In the genomic region with DNA sequence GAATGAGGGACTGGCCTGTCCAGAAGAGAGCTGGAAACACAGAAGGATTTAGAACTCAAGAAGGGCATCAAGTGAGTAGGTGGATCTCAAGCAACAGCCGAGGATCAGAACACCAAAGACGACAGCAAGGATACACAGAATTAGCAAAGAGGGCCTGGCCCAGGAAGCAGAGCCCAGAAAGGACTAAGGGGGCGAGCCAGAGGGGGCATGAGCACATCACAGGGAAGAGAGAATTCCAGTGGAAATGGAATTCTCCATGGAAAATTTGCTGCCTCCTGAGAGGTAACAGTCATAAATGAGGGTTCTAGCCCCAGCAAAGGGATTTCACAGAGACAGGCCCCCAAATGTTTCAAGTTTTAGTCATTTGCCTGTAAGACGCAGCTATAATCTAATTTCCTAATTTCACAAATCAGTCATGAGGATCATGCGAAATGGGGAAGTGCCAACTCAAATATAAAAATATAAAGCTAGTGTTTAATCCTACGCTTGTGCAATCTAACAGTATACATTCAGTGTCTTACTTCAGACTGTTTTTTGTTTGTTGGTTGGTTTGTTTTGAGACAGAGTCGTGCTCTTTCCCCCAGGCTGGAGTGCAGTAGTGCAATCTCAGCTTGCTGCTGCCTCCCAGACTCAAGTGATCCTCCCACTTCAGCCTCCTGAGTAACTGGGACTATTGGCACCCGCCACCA, we compare ENCODE assay signal across 10 cellular contexts. TPM values are rescaled to one million over a fixed set of nuclear protein-coding genes. Genes with fewer than 3 reads are reported as not detected.
A peak's percentile ranks its signal among the peaks of the same experiment; 100 is the strongest.
DNase-seq lines count a peak whose midpoint lies in the region; ATAC-seq and TF ChIP-seq lines count a peak whose summit lies in the region.
"Had no signal": no experiment of that assay in that cellular context is flagged by ENCODE, and none has a peak within 500 bp of the region (broad histone marks: within the 10 kb centered on the region; RNA-seq: fewer than 3 reads in every experiment).

No MANE protein-coding gene starts in this region.

- TF ChIP-seq CTCF in hepatocyte (IDR thresholded peaks at IDR 0.05; ENCODE audit: poor library complexity) = no peak
- no peak for TF ChIP-seq CTCF in transverse colon (IDR thresholded peaks at IDR 0.05)

- H3K9me2 ChIP-seq in hepatocyte (replicated peaks; ENCODE audit: insufficient read depth) = no peaks in the 10 kb centered on the region

- peaks cover 69% of the 10 kb centered on the region for H3K4me1 Mint-ChIP-seq in activated naive CD4-positive, alpha-beta T cell treated with anti-CD3 and anti-CD28 coated beads, Interleukin-2, amount 10 ng/mL, durations not matched to agents 7 days and 5 days
- H3K4me1 Mint-ChIP-seq in activated T-helper 17 cell treated with anti-CD3 and anti-CD28 coated beads, Interleukin-2, amount 50 U/mL, for 72 hours = peaks cover 42% of the 10 kb centered on the region

- intact Hi-C loops in transverse colon (cut with DNase I; ENCODE audit: low total_unique reads) = no loop called here

- H3K4me2 ChIP-seq in hepatocyte = no peak overlapping the region

- H3K4me3 Mint-ChIP-seq in activated naive CD4-positive, alpha-beta T cell treated with anti-CD3 and anti-CD28 coated beads, Interleukin-2, amount 10 ng/mL, durations not matched to agents 7 days and 5 days = no peak overlapping the region
- H3K4me3 Mint-ChIP-seq in activated T-helper 17 cell treated with anti-CD3 and anti-CD28 coated beads, Interleukin-2, amount 50 U/mL, for 72 hours = peak overlapping the region; percentile 80

- in situ Hi-C loops in transverse colon (cut with MboI; ENCODE audit: low pct_ligation_motif_present in 1 of 4, low pct_unique_long_range_greater_than_20kb in 1 of 4, low sequenced_read_pairs in 3 of 4) = no loop called here

- no peaks in the 10 kb centered on the region for H3K27me3 Mint-ChIP-seq in activated naive CD4-positive, alpha-beta T cell treated with anti-CD3 and anti-CD28 coated beads, Interleukin-2, amount 10 ng/mL, durations not matched to agents 7 days and 5 days
- H3K27me3 Mint-ChIP-seq in activated T-helper 17 cell treated with anti-CD3 and anti-CD28 coated beads, Interleukin-2, amount 50 U/mL, for 72 hours = no peaks in the 10 kb centered on the region

- peak overlapping the region; percentile 68 for H3K27ac Mint-ChIP-seq in activated naive CD4-positive, alpha-beta T cell treated with anti-CD3 and anti-CD28 coated beads, Interleukin-2, amount 10 ng/mL, durations not matched to agents 7 days and 5 days
- peak overlapping the region; percentile 96 for H3K27ac Mint-ChIP-seq in activated T-helper 17 cell treated with anti-CD3 and anti-CD28 coated beads, Interleukin-2, amount 50 U/mL, for 72 hours

- H3K36me3 Mint-ChIP-seq in activated naive CD4-positive, alpha-beta T cell treated with anti-CD3 and anti-CD28 coated beads, Interleukin-2, amount 10 ng/mL, durations not matched to agents 7 days and 5 days = peaks cover 55% of the 10 kb centered on the region
- H3K36me3 Mint-ChIP-seq in activated T-helper 17 cell treated with anti-CD3 and anti-CD28 coated beads, Interleukin-2, amount 50 U/mL, for 72 hours (ENCODE audit: low read depth) = peaks cover 99% of the 10 kb centered on the region

- DNase-seq in activated naive CD4-positive, alpha-beta T cell treated with anti-CD3 and anti-CD28 coated beads, Interleukin-2, amount 10 ng/mL, durations not matched to agents 7 days and 5 days = no peak
- DNase-seq in activated naive CD4-positive, alpha-beta T cell treated with anti-CD3 and anti-CD28 coated beads, Interleukin-2, amount 50 U/mL, for 16 hours = no peak
- no peak for DNase-seq in hepatocyte (ENCODE audit: low spot score)
- DNase-seq in transverse colon = no peak
- no peak for DNase-seq in NCI-H1930 (lab: John Stamatoyannopoulos, UW)
- DNase-seq: BE2C, cortex of kidney had no signal

- H3K27ac ChIP-seq in hepatocyte (peak overlapping the region; percentile 54), transverse colon (peak overlapping the region; percentile 65 to 76 (median 74))

- no peaks in the 10 kb centered on the region for H3K27me3 ChIP-seq in hepatocyte
- no peaks in the 10 kb centered on the region for H3K27me3 ChIP-seq in transverse colon
- H3K27me3 ChIP-seq: BE2C had no signal

- H3K9me3 ChIP-seq in hepatocyte (ENCODE audit: low read depth) (no peaks in the 10 kb centered on the region), transverse colon (no peaks in the 10 kb centered on the region)
- H3K9me3 ChIP-seq: BE2C had no signal

- TF ChIP-seq POLR2A in transverse colon (IDR thresholded peaks at IDR 0.05) = no peak

- H3K79me2 ChIP-seq in hepatocyte = peaks cover 31% of the 10 kb centered on the region

- H3K9me3 Mint-ChIP-seq in activated naive CD4-positive, alpha-beta T cell treated with anti-CD3 and anti-CD28 coated beads, Interleukin-2, amount 10 ng/mL, durations not matched to agents 7 days and 5 days = no peaks in the 10 kb centered on the region
- no peaks in the 10 kb centered on the region for H3K9me3 Mint-ChIP-seq in activated T-helper 17 cell treated with anti-CD3 and anti-CD28 coated beads, Interleukin-2, amount 50 U/mL, for 72 hours

- 90% methylated on average over 8 of the region's 8 CpGs for WGBS in hepatocyte (ENCODE audit: low lambda C conversion rate, missing lambda C conversion rate)
- 59 to 75% methylated on average over 5 to 8 of the region's 8 CpGs for WGBS in transverse colon (ENCODE audit: low coverage in 1 of 2), 2 donors

- peak; percentile 1 for ATAC-seq in activated T-helper 17 cell treated with anti-CD3 and anti-CD28 coated beads, Interleukin-2, amount 50 U/mL, for 72 hours (replicated peaks)
- ATAC-seq in GM19452 (IDR thresholded peaks at IDR 0.05; ENCODE audit: unreplicated experiment) = no peak
- no peak for ATAC-seq in HG03571 (IDR thresholded peaks at IDR 0.05; ENCODE audit: unreplicated experiment)

- H4K20me1 ChIP-seq in hepatocyte (ENCODE audit: insufficient read depth, poor library complexity, severe bottlenecking) = no peaks in the 10 kb centered on the region

- H3K4me1 ChIP-seq in hepatocyte (ENCODE audit: insufficient read depth) (no peaks in the 10 kb centered on the region), transverse colon (peaks cover 18 to 49% (median 29%) of the 10 kb centered on the region in 4 donors)

- no peaks in the 10 kb centered on the region for H3K36me3 ChIP-seq in hepatocyte (replicated peaks; ENCODE audit: insufficient read depth, low read depth)
- H3K36me3 ChIP-seq in transverse colon = no peaks in the 10 kb centered on the region

- TF ChIP-seq EP300 in transverse colon (IDR thresholded peaks at IDR 0.05; ENCODE audit: low read depth) = no peak

- CTCF ChIA-PET in activated naive CD4-positive, alpha-beta T cell treated with anti-CD3 and anti-CD28 coated beads, Interleukin-2, amount 10 ng/mL, durations not matched to agents 7 days and 5 days (lab: Charles Lee) = interaction anchor here (1.0 to 1.2 kb wide), 2 partner anchors 32 to 110 kb away, joined by 3 to 5 read pairs; no protein-coding TSS in a partner anchor

- H3K4me3 ChIP-seq in hepatocyte (no peak overlapping the region), transverse colon (no peak overlapping the region)

- H2AFZ ChIP-seq in hepatocyte = no peak overlapping the region

RNA-seq across cellular contexts. Expression of gene FNBP1, which starts 46.7 kb away (rescaled TPM):
- total RNA-seq in activated T-helper 17 cell treated with anti-CD3 and anti-CD28 coated beads, Interleukin-2, amount 50 U/mL, for 72 hours = 100 to 1,000 TPM; 173 to 492 TPM
- 16.4 and 19.5 TPM in 2 replicates for total RNA-seq in hepatocyte
- polyA plus RNA-seq in hepatocyte = 21.0 and 24.6 TPM in 2 replicates
- 100 to 1,000 TPM in 1 of 4 donors, 10 to 100 TPM in 3; 38.5 to 114 (median 62.9) TPM for total RNA-seq in transverse colon

RNA-seq across cellular contexts. Expression of gene GPR107, which starts 57.4 kb away (rescaled TPM):
- 10 to 100 TPM; 28.1 to 32.6 TPM for total RNA-seq in activated T-helper 17 cell treated with anti-CD3 and anti-CD28 coated beads, Interleukin-2, amount 50 U/mL, for 72 hours
- total RNA-seq in hepatocyte = 23.5 and 25.6 TPM in 2 replicates
- 10.6 and 10.7 TPM in 2 replicates for polyA plus RNA-seq in hepatocyte
- total RNA-seq in transverse colon = 10 to 100 TPM; 25.7 to 33.7 (median 32.7) TPM
